2 cellular contexts compared by ENCODE assay signal in genomic region chr13:26068372-26068771, GRCh38. TPM values are rescaled to one million over a fixed set of nuclear protein-coding genes. Genes with fewer than 3 reads are reported as not detected.
"Had no signal": no experiment of that assay in that cellular context is flagged by ENCODE, and none has a peak within 500 bp of the region (broad histone marks: within the 10 kb centered on the region; RNA-seq: fewer than 3 reads in every experiment).

No MANE protein-coding gene starts in this region.

RNA-seq across cellular contexts. Expression of gene SHISA2, which starts 16.6 kb away (rescaled TPM):
- total RNA-seq: H4, HFFc6 had no signal
